ENCODE assay signal across 1 cellular context in the genomic region with DNA sequence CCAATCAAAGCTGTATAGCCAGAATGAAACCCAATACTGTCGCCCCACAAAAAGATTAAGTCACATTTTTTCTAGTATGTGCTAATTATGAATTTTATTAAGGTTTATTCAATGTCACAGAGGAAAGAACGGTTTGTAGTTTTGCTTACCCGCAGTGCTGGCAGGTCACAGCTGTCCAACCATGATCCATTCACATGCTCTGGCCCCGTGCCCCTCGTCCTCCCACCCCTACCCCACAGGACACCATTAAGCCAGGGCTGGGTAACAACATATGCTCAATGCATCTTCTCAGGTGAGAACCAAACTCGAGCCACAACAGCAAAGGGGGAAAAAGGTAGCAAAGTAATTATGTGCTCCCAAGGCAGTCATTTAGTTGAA.
TF ChIP-seq lines count a peak whose summit lies in the region.

No MANE protein-coding gene starts in this region.

TF ChIP-seq in HepG2, 621 proteins besides CTCF, POLR2A, EP300 and RAD21:
- TF ChIP-seq SNAPC2 (CRISPR knock-in tag; IDR thresholded peaks at IDR 0.05) (0 out of 2 replicates have a peak, but pooled peaks have one; percentile 6), PAF1 (CRISPR knock-in tag; IDR thresholded peaks at IDR 0.05) (no peak; the same call in 1 of the 2 replicates), HOXA3 (CRISPR knock-in tag; IDR thresholded peaks at IDR 0.05) (no peak), ZNF143 (CRISPR knock-in tag; IDR thresholded peaks at IDR 0.05) (no peak), SMYD3 (CRISPR knock-in tag; IDR thresholded peaks at IDR 0.05) (0 out of 2 replicates have a peak, but pooled peaks have one; percentile 2)
- TF ChIP-seq, protein P1, sequence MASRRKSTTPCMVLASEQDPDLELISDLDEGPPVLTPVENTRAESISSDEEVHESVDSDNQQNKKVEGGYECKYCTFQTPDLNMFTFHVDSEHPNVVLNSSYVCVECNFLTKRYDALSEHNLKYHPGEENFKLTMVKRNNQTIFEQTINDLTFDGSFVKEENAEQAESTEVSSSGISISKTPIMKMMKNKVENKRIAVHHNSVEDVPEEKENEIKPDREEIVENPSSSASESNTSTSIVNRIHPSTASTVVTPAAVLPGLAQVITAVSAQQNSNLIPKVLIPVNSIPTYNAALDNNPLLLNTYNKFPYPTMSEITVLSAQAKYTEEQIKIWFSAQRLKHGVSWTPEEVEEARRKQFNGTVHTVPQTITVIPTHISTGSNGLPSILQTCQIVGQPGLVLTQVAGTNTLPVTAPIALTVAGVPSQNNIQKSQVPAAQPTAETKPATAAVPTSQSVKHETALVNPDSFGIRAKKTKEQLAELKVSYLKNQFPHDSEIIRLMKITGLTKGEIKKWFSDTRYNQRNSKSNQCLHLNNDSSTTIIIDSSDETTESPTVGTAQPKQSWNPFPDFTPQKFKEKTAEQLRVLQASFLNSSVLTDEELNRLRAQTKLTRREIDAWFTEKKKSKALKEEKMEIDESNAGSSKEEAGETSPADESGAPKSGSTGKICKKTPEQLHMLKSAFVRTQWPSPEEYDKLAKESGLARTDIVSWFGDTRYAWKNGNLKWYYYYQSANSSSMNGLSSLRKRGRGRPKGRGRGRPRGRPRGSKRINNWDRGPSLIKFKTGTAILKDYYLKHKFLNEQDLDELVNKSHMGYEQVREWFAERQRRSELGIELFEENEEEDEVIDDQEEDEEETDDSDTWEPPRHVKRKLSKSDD (CRISPR knock-in tag; IDR thresholded peaks at IDR 0.05; ENCODE audit: low read depth): no peak
- TF ChIP-seq, protein P2, sequence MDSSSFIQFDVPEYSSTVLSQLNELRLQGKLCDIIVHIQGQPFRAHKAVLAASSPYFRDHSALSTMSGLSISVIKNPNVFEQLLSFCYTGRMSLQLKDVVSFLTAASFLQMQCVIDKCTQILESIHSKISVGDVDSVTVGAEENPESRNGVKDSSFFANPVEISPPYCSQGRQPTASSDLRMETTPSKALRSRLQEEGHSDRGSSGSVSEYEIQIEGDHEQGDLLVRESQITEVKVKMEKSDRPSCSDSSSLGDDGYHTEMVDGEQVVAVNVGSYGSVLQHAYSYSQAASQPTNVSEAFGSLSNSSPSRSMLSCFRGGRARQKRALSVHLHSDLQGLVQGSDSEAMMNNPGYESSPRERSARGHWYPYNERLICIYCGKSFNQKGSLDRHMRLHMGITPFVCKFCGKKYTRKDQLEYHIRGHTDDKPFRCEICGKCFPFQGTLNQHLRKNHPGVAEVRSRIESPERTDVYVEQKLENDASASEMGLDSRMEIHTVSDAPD (CRISPR knock-in tag; IDR thresholded peaks at IDR 0.05): 0 out of 2 replicates have a peak, but pooled peaks have one; percentile 11
- TF ChIP-seq, protein P3, sequence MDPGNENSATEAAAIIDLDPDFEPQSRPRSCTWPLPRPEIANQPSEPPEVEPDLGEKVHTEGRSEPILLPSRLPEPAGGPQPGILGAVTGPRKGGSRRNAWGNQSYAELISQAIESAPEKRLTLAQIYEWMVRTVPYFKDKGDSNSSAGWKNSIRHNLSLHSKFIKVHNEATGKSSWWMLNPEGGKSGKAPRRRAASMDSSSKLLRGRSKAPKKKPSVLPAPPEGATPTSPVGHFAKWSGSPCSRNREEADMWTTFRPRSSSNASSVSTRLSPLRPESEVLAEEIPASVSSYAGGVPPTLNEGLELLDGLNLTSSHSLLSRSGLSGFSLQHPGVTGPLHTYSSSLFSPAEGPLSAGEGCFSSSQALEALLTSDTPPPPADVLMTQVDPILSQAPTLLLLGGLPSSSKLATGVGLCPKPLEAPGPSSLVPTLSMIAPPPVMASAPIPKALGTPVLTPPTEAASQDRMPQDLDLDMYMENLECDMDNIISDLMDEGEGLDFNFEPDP (CRISPR knock-in tag; conservative IDR thresholded peaks at IDR 0.05): 0 out of 2 replicates have a peak, but pooled peaks have one; percentile 82
